1 cellular context compared by ENCODE assay signal in genomic region chr1:25431495-25432363, GRCh38.
TF ChIP-seq lines count a peak whose summit lies in the region.

No MANE protein-coding gene starts in this region.

TF ChIP-seq in SK-N-SH, 30 proteins besides CTCF, POLR2A, EP300 and RAD21 (continued from another document):
- TF ChIP-seq USF1 (IDR thresholded peaks at IDR 0.05; ENCODE audit: borderline replicate concordance, low read depth) (no peak), RFX5 (IDR thresholded peaks at IDR 0.05; ENCODE audit: low read length) (no peak), FOXJ3 (CRISPR knock-in tag; IDR thresholded peaks at IDR 0.05) (no peak), USF2 (IDR thresholded peaks at IDR 0.05; ENCODE audit: borderline replicate concordance, low read depth, low read length) (no peak)
